In genomic region chr7:268991-269390, GRCh38 we compare ENCODE assay signal across 30 cellular contexts. TPM values are rescaled to one million over a fixed set of nuclear protein-coding genes. Genes with fewer than 3 reads are reported as not detected.
"Had no signal": no experiment of that assay in that cellular context is flagged by ENCODE, and none has a peak within 500 bp of the region (broad histone marks: within the 10 kb centered on the region; RNA-seq: fewer than 3 reads in every experiment).

No MANE protein-coding gene starts in this region.

- H3K27me3 ChIP-seq: Peyer's patch had no signal

- H3K27me3 Mint-ChIP-seq: activated CD4-positive, alpha-beta T cell treated with anti-CD3 and anti-CD28 coated beads, Interleukin-2, amount 10 ng/mL, durations not matched to agents 24 days and 14 days; central memory CD8-positive, alpha-beta T cell; IgD-negative memory B cell; T-cell had no signal

- H3K4me1 Mint-ChIP-seq: activated B cell treated with CpG ODN at 0.5 μM for 24 hours; activated CD4-positive, alpha-beta T cell treated with anti-CD3 and anti-CD28 coated beads, Interleukin-2, amount 10 ng/mL, durations not matched to agents 24 days and 14 days; activated naive CD8-positive, alpha-beta T cell treated with anti-CD3 and anti-CD28 coated beads, Interleukin-2, amount 50 U/mL, for 24 hours; activated T-helper 17 cell treated with anti-CD3 and anti-CD28 coated beads, Interleukin-2, amount 50 U/mL, for 72 hours; central memory CD8-positive, alpha-beta T cell had no signal

- H3K27ac Mint-ChIP-seq: activated B cell treated with CpG ODN at 0.5 μM for 24 hours; activated CD4-positive, alpha-beta T cell treated with anti-CD3 and anti-CD28 coated beads, Interleukin-2, amount 10 ng/mL, durations not matched to agents 24 days and 14 days; activated naive CD4-positive, alpha-beta T cell treated with anti-CD3 and anti-CD28 coated beads, Interleukin-2, amount 50 U/mL, for 72 hours; activated naive CD8-positive, alpha-beta T cell treated with anti-CD3 and anti-CD28 coated beads, Interleukin-2, amount 50 U/mL, for 24 hours; activated T-helper 17 cell treated with anti-CD3 and anti-CD28 coated beads, Interleukin-2, amount 50 U/mL, for 72 hours; brain; IgD-negative memory B cell; T-cell had no signal

- ATAC-seq: activated naive CD4-positive, alpha-beta T cell treated with anti-CD3 and anti-CD28 coated beads, Interleukin-2, amount 50 U/mL, for 72 hours; activated naive CD8-positive, alpha-beta T cell treated with anti-CD3 and anti-CD28 coated beads, Interleukin-2, amount 50 U/mL, for 24 hours; activated T-helper 17 cell treated with anti-CD3 and anti-CD28 coated beads, Interleukin-2, amount 50 U/mL, for 72 hours; T-cell had no signal

- H3K4me3 Mint-ChIP-seq: activated B cell treated with CpG ODN at 0.5 μM for 24 hours; activated CD4-positive, alpha-beta T cell treated with anti-CD3 and anti-CD28 coated beads, Interleukin-2, amount 10 ng/mL, durations not matched to agents 24 days and 14 days; activated naive CD8-positive, alpha-beta T cell treated with anti-CD3 and anti-CD28 coated beads, Interleukin-2, amount 50 U/mL, for 24 hours; activated T-helper 17 cell treated with anti-CD3 and anti-CD28 coated beads, Interleukin-2, amount 50 U/mL, for 72 hours; brain; central memory CD8-positive, alpha-beta T cell; IgD-negative memory B cell; T-cell had no signal

- H3K36me3 ChIP-seq: Peyer's patch had no signal

- DNase-seq: activated B cell treated with CpG ODN at 0.5 μM for 24 hours; activated CD4-positive, alpha-beta T cell treated with anti-CD3 and anti-CD28 coated beads for 1 hour; activated CD4-positive, alpha-beta T cell treated with anti-CD3 and anti-CD28 coated beads, Interleukin-2, amount 10 ng/mL, durations not matched to agents 24 days and 14 days; activated CD4-positive, alpha-beta T cell treated with anti-CD3 and anti-CD28 coated beads, Interleukin-2, amount 50 U/mL, for 48 hours; activated naive CD4-positive, alpha-beta T cell treated with Interleukin-2 at 50 U/mL for 16 hours; activated naive CD8-positive, alpha-beta T cell treated with anti-CD3 and anti-CD28 coated beads, Interleukin-2, amount 50 U/mL, for 24 hours; activated T-cell treated with anti-CD3 and anti-CD28 coated beads for 4 hours; activated T-cell treated with anti-CD3 and anti-CD28 coated beads, Interleukin-2, amount 50 U/mL, for 48 hours; amygdala; KG1; NCI-H1092; NCI-H1417 treated with DMSO at 0.1 percent for 48 hours; NCI-H1694 treated with DMSO at 0.1 percent for 48 hours; NCI-H2029 treated with DMSO at 0.1 percent for 48 hours; NCI-H345; NCI-H510A; NCI-H69; Peyer's patch; T-cell; T-helper 2 cell; T1000 had no signal

- H3K4me3 ChIP-seq: Peyer's patch, SK-N-MC had no signal

- H3K27ac ChIP-seq: Peyer's patch, SK-N-MC had no signal

RNA-seq across cellular contexts. Expression of gene FOXL3, which starts 21.0 kb away (rescaled TPM):
- total RNA-seq: activated B cell treated with CpG ODN at 0.5 μM for 24 hours; activated CD4-positive, alpha-beta T cell treated with anti-CD3 and anti-CD28 coated beads, Interleukin-2, amount 10 ng/mL, durations not matched to agents 24 days and 14 days; activated naive CD4-positive, alpha-beta T cell treated with anti-CD3 and anti-CD28 coated beads, Interleukin-2, amount 50 U/mL, for 72 hours; activated T-helper 17 cell treated with anti-CD3 and anti-CD28 coated beads, Interleukin-2, amount 50 U/mL, for 72 hours; astrocyte; LHCN-M2; M059J; Peyer's patch; T-cell had no signal
- polyA plus RNA-seq: IgD-negative memory B cell had no signal
